11 cellular contexts compared by ENCODE assay signal in the genomic region with DNA sequence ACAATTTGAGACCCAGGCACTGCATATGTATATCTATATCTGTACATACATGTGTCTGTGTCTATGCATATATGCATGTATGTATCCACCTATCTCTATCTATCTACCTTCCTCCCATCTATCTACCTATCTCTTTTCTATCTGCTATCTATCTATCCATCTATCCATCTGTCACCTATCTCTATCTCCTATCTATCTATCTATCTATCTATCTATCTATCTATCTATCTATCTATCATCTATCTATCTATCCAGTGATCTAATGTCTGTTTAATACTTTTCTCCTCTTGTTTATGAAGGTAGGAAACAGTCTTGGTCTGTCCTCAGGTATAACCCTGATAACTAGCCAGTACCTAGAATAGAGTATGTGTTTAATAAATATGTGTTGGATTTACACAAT. TPM values are rescaled to one million over a fixed set of nuclear protein-coding genes. Genes with fewer than 3 reads are reported as not detected.
"Had no signal": no experiment of that assay in that cellular context is flagged by ENCODE, and none has a peak within 500 bp of the region (broad histone marks: within the 10 kb centered on the region; RNA-seq: fewer than 3 reads in every experiment).

No MANE protein-coding gene starts in this region.

- H3K9me3 Mint-ChIP-seq: GM23338, H9, HFFc6 had no signal

- H3K9ac ChIP-seq: GM23248 had no signal

- H3K27ac Mint-ChIP-seq: GM23338, H9, HFFc6 had no signal

- H3K4me1 ChIP-seq: HAP-1 had no signal

- H3K27ac ChIP-seq: GM23248 had no signal

- ATAC-seq: GM23338, HCT116 had no signal

- H3K9me3 ChIP-seq: HAP-1 had no signal

- H3K4me3 ChIP-seq: GM23248, GM23338, HAP-1 had no signal

- H3K4me2 ChIP-seq: GM23338 had no signal

- DNase-seq: GM23248, H7, H9, HCEC 1CT, HFFc6 had no signal

- H2AFZ ChIP-seq: GM23248, GM23338 had no signal

- H3K4me3 Mint-ChIP-seq: GM23338, H9, HFFc6 had no signal

- H3K36me3 ChIP-seq: HAP-1 had no signal

- FAIRE-seq: H1, H54 had no signal

RNA-seq across cellular contexts. Expression of a gene that starts 25.9 kb away (rescaled TPM):
- total RNA-seq: GM23248, H4, HFFc6 had no signal
- polyA plus RNA-seq: GM23248 had no signal

RNA-seq across cellular contexts. Expression of a gene that starts 47.5 kb away (rescaled TPM):
- total RNA-seq: GM23248, H4, HFFc6 had no signal
- polyA plus RNA-seq: GM23248 had no signal
